In the genomic region with DNA sequence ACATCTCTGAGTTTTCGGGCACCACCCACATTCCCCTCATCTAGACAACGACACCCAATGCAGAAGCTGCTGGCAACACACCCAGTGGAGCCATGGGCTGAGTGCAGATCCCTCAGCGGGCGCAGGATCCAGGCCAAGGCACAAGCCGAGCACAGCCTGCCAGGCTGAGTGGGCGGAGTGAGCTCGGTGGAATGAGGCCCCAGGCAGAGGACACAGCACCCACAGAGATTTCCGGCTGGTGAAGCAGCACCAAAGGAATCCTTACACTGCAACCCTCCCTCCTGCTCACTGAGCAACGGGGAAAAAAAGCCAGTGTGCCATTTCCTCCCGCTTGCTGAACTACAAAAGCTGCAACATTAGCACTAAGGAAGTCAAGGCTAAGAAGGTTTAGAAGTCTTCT, we compare ENCODE assay signal across 8 cellular contexts. TPM values are rescaled to one million over a fixed set of nuclear protein-coding genes. Genes with fewer than 3 reads are reported as not detected.
DNase-seq lines count a peak whose midpoint lies in the region; ATAC-seq and TF ChIP-seq lines count a peak whose summit lies in the region.

No MANE protein-coding gene starts in this region.

- H3K4me1 Mint-ChIP-seq in activated CD4-positive, alpha-beta T cell treated with anti-CD3 and anti-CD28 coated beads, Interleukin-2, amount 10 ng/mL, durations not matched to agents 7 days and 5 days: peaks cover 15% of the 10 kb centered on the region
- H3K4me1 Mint-ChIP-seq in mesothelial cell of epicardium: peaks cover 5% of the 10 kb centered on the region

- no peak overlapping the region for H3K4me3 ChIP-seq in HEK293 (ENCODE audit: low read depth, low read length)
- H3K4me3 ChIP-seq in osteoblast (ENCODE audit: insufficient read depth, low read length): peak overlapping the region; percentile 18

- H3K27ac Mint-ChIP-seq in activated CD4-positive, alpha-beta T cell treated with anti-CD3 and anti-CD28 coated beads, Interleukin-2, amount 10 ng/mL, durations not matched to agents 7 days and 5 days: peak overlapping the region; percentile 90
- H3K27ac Mint-ChIP-seq in mesothelial cell of epicardium: no peak overlapping the region

- H3K4me1 ChIP-seq in HEK293 (ENCODE audit: control insufficient read depth, insufficient read depth, low read length) (no peaks in the 10 kb centered on the region), osteoblast (ENCODE audit: insufficient read depth, low read length) (peaks cover 33% of the 10 kb centered on the region)

- DNase-seq in activated CD4-positive, alpha-beta T cell treated with anti-CD3 and anti-CD28 coated beads, Interleukin-2, amount 10 ng/mL, durations not matched to agents 7 days and 5 days: peak; percentile 76
- peak; percentile 16 for DNase-seq in effector CD4-positive, alpha-beta T cell
- DNase-seq in osteoblast (ENCODE audit: insufficient read length, low spot score, missing footprints) (peak; percentile 95), medulla oblongata (ENCODE audit: extremely low spot score) (no peak), mesothelial cell of epicardium (ENCODE audit: low spot score in 2 of 2, unreplicated experiment in 2 of 2) (no peak), NCI-H526 (lab: John Stamatoyannopoulos, UW) (no peak)

- H3K4me3 Mint-ChIP-seq in activated CD4-positive, alpha-beta T cell treated with anti-CD3 and anti-CD28 coated beads, Interleukin-2, amount 10 ng/mL, durations not matched to agents 7 days and 5 days: peak overlapping the region; percentile 52
- H3K4me3 Mint-ChIP-seq in mesothelial cell of epicardium: no peak overlapping the region

- peak overlapping the region; percentile 30 for H2AFZ ChIP-seq in osteoblast (ENCODE audit: low read length)

- peaks cover 38% of the 10 kb centered on the region for H3K36me3 Mint-ChIP-seq in activated CD4-positive, alpha-beta T cell treated with anti-CD3 and anti-CD28 coated beads, Interleukin-2, amount 10 ng/mL, durations not matched to agents 7 days and 5 days (ENCODE audit: low read depth)
- H3K36me3 Mint-ChIP-seq in mesothelial cell of epicardium: peaks cover 46% of the 10 kb centered on the region

- no peak for ATAC-seq in HG02970 (IDR thresholded peaks at IDR 0.05; ENCODE audit: low FRiP score, unreplicated experiment)

- peak overlapping the region; percentile 52 for H3K4me2 ChIP-seq in osteoblast (ENCODE audit: insufficient read depth, low read length)

- TF ChIP-seq CTCF in HEK293 (tag by site-specific recombination; IDR thresholded peaks at IDR 0.05) (no peak), osteoblast (IDR thresholded peaks at IDR 0.05; ENCODE audit: extremely low read depth, low read depth, low read length) (no peak), mesothelial cell of epicardium (IDR thresholded peaks at IDR 0.05; ENCODE audit: unreplicated experiment) (no peak)

- peaks cover 7% of the 10 kb centered on the region for H3K9me3 Mint-ChIP-seq in activated CD4-positive, alpha-beta T cell treated with anti-CD3 and anti-CD28 coated beads, Interleukin-2, amount 10 ng/mL, durations not matched to agents 7 days and 5 days
- peaks cover 20% of the 10 kb centered on the region for H3K9me3 Mint-ChIP-seq in mesothelial cell of epicardium

- POLR2A ChIA-PET in HEK293 (lab: Yijun Ruan, JAX): interaction anchor here (2.3 kb wide), 1 partner anchor 9 kb away, joined by 8 read pairs; no protein-coding TSS in a partner anchor
- POLR2A ChIA-PET in activated CD4-positive, alpha-beta T cell treated with anti-CD3 and anti-CD28 coated beads, Interleukin-2, amount 10 ng/mL, durations not matched to agents 7 days and 5 days (lab: Charles Lee): interaction anchor here (0.7 kb wide), 2 partner anchors 33 to 111 kb away, joined by 3 read pairs; a partner anchor contains a TSS

- H4K20me1 ChIP-seq in osteoblast (ENCODE audit: insufficient read depth, low read length): peaks cover 7% of the 10 kb centered on the region

- H3K27ac ChIP-seq in HEK293 (ENCODE audit: extremely low read depth, low read depth, low read length): no peak overlapping the region
- peak overlapping the region; percentile 64 for H3K27ac ChIP-seq in osteoblast (ENCODE audit: low read depth, low read length)

- H3K27me3 ChIP-seq in osteoblast (ENCODE audit: insufficient read depth, low read length): no peaks in the 10 kb centered on the region

- H3K36me3 ChIP-seq in HEK293 (ENCODE audit: control insufficient read depth in 2 of 2, insufficient read depth in 1 of 2, low read length in 2 of 2) (peaks cover 0 to 4% of the 10 kb centered on the region in 2 experiments; a peak in 1 of 3 replicates), osteoblast (ENCODE audit: insufficient read depth, low read length) (no peaks in the 10 kb centered on the region)

- CTCF ChIA-PET in HEK293 (lab: Yijun Ruan, JAX): interaction anchor here (0.6 to 1.4 kb wide), 2 partner anchors 22 to 196 kb away, joined by 3 to 5 read pairs; no protein-coding TSS in a partner anchor
- CTCF ChIA-PET in activated CD4-positive, alpha-beta T cell treated with anti-CD3 and anti-CD28 coated beads, Interleukin-2, amount 10 ng/mL, durations not matched to agents 7 days and 5 days (lab: Charles Lee): interaction anchor here (0.6 to 1.2 kb wide), 5 partner anchors 10 to 279 kb away, joined by 3 read pairs; no protein-coding TSS in a partner anchor

- H3K27me3 Mint-ChIP-seq in activated CD4-positive, alpha-beta T cell treated with anti-CD3 and anti-CD28 coated beads, Interleukin-2, amount 10 ng/mL, durations not matched to agents 7 days and 5 days: no peaks in the 10 kb centered on the region
- no peaks in the 10 kb centered on the region for H3K27me3 Mint-ChIP-seq in mesothelial cell of epicardium (ENCODE audit: low read depth)

- H3K79me2 ChIP-seq in osteoblast (ENCODE audit: insufficient read depth, low read length): peaks cover 83% of the 10 kb centered on the region

- H3K9me3 ChIP-seq in HEK293 (ENCODE audit: control insufficient read depth, insufficient read depth, low read depth, low read length) (no peaks in the 10 kb centered on the region), osteoblast (ENCODE audit: low read depth, low read length) (no peaks in the 10 kb centered on the region)

TF ChIP-seq in HEK293, 187 proteins besides CTCF, POLR2A, EP300 and RAD21:
- TF ChIP-seq ZFHX2 (tag by site-specific recombination; conservative IDR thresholded peaks at IDR 0.05) (peak; percentile 59), SCRT2 (tag by site-specific recombination; IDR thresholded peaks at IDR 0.05) (no peak), ZNF426 (tag by site-specific recombination; IDR thresholded peaks at IDR 0.05) (no peak), EGR2 (tag by site-specific recombination; IDR thresholded peaks at IDR 0.05; ENCODE audit: low read depth) (0 out of 2 replicates have a peak, but pooled peaks have one; percentile 26), ZNF274 (IDR thresholded peaks at IDR 0.05; ENCODE audit: low read length) (no peak), ZNF274 (tag by site-specific recombination; IDR thresholded peaks at IDR 0.05; ENCODE audit: borderline replicate concordance) (no peak)
- TF ChIP-seq, protein P1, sequence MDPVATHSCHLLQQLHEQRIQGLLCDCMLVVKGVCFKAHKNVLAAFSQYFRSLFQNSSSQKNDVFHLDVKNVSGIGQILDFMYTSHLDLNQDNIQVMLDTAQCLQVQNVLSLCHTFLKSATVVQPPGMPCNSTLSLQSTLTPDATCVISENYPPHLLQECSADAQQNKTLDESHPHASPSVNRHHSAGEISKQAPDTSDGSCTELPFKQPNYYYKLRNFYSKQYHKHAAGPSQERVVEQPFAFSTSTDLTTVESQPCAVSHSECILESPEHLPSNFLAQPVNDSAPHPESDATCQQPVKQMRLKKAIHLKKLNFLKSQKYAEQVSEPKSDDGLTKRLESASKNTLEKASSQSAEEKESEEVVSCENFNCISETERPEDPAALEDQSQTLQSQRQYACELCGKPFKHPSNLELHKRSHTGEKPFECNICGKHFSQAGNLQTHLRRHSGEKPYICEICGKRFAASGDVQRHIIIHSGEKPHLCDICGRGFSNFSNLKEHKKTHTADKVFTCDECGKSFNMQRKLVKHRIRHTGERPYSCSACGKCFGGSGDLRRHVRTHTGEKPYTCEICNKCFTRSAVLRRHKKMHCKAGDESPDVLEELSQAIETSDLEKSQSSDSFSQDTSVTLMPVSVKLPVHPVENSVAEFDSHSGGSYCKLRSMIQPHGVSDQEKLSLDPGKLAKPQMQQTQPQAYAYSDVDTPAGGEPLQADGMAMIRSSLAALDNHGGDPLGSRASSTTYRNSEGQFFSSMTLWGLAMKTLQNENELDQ (tag by site-specific recombination; IDR thresholded peaks at IDR 0.05; ENCODE audit: low read depth): no peak

RNA-seq across cellular contexts. Expression of a gene that starts 34.2 kb away (rescaled TPM):
- 10 to 100 TPM; 23.0 to 23.6 TPM for total RNA-seq in activated CD4-positive, alpha-beta T cell treated with anti-CD3 and anti-CD28 coated beads, Interleukin-2, amount 10 ng/mL, durations not matched to agents 7 days and 5 days
- 47.0 and 56.0 TPM in 2 replicates for total RNA-seq in osteoblast
- total RNA-seq in mesothelial cell of epicardium: 47.4 to 51.1 TPM (median 48.0 TPM) in 3 replicates

Comparison
In these comparisons a context has a peak if more than half of its experiments do, and no peak if none do; other contexts are left out.
1. DNase-seq: peak in activated CD4-positive, alpha-beta T cell treated with anti-CD3 and anti-CD28 coated beads, Interleukin-2, amount 10 ng/mL, durations not matched to agents 7 days and 5 days (single experiment), effector CD4-positive, alpha-beta T cell (single experiment) and osteoblast (single experiment); none in medulla oblongata (single experiment), mesothelial cell of epicardium (0 of 2) and NCI-H526 (0 of 2).